Comparison of ENCODE assay signal across 31 cellular contexts in the genomic region with DNA sequence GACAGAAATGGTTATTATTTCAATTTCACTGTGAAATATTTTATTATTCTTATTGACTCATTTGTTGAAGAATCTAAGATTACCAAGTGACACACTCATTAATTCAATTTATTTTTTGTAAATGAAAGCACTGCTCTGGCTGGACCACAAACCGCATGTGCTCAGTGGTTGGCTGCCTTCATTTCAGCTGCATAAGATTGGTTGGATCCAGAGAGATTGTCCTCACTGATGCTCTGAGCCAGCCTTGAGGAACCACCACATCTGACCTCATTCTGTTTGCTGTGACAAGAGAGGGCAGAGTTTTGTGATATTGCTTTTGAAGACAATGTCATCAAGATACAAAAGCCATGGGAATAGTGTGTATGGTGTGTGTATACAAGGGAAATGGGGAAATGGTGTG.
"Had no signal": no experiment of that assay in that cellular context is flagged by ENCODE, and none has a peak within 500 bp of the region (broad histone marks: within the 10 kb centered on the region; RNA-seq: fewer than 3 reads in every experiment).

No MANE protein-coding gene starts in this region.

- DNase-seq: activated effector memory CD4-positive, alpha-beta T cell treated with anti-CD3 and anti-CD28 coated beads, Interleukin-2, amount 50 U/mL, for 16 hours; activated effector memory CD4-positive, alpha-beta T cell treated with Interleukin-2 at 50 U/mL for 16 hours; activated gamma-delta T cell; activated gamma-delta T cell treated with Interleukin-2 at 50 U/mL for 16 hours; activated naive CD4-positive, alpha-beta T cell; activated naive CD4-positive, alpha-beta T cell treated with anti-CD3 and anti-CD28 coated beads for 36 hours; activated naive CD4-positive, alpha-beta T cell treated with anti-CD3 and anti-CD28 coated beads, Interleukin-2, amount 10 ng/mL, durations not matched to agents 7 days and 5 days; activated naive CD4-positive, alpha-beta T cell treated with anti-CD3 and anti-CD28 coated beads, Interleukin-2, amount 50 U/mL, for 16 hours; activated naive CD4-positive, alpha-beta T cell treated with Interleukin-2 at 50 U/mL for 16 hours; activated naive CD8-positive, alpha-beta T cell treated with anti-CD3 and anti-CD28 coated beads for 36 hours; activated naive CD8-positive, alpha-beta T cell treated with anti-CD3 and anti-CD28 coated beads, Interleukin-2, amount 10 ng/mL, durations not matched to agents 7 days and 5 days; activated naive CD8-positive, alpha-beta T cell treated with anti-CD3 and anti-CD28 coated beads, Interleukin-2, amount 50 U/mL, for 24 hours; activated T-cell treated with anti-CD3 and anti-CD28 coated beads, Interleukin-2, amount 50 U/mL, for 24 hours; activated T-cell treated with anti-CD3 and anti-CD28 coated beads, Interleukin-2, amount 50 U/mL, for 4 hours; activated T-cell treated with anti-CD3 and anti-CD28 coated beads, Interleukin-2, amount 50 U/mL, for 48 hours; activated T-cell treated with anti-CD3 and anti-CD28 coated beads, Interleukin-2, amount 50 U/mL, for 72 hours; adrenal gland; amniotic stem cell; amygdala; anterior cingulate cortex; aorta; body of pancreas; brain microvascular endothelial cell; caudate nucleus; central memory CD4-positive, alpha-beta T cell; cerebellar nuclear complex had no signal

- H3K4me3 ChIP-seq: adrenal gland, ascending aorta, body of pancreas, breast epithelium, cardiac muscle cell had no signal

- H3K36me3 ChIP-seq: adrenal gland, ascending aorta, brain microvascular endothelial cell, breast epithelium, cardiac muscle cell had no signal

- H3K4me1 ChIP-seq: adrenal gland, ascending aorta, body of pancreas, breast epithelium had no signal

- H3K27ac ChIP-seq: adrenal gland, ascending aorta, body of pancreas, brain microvascular endothelial cell, breast epithelium, cardiac muscle cell had no signal

- ATAC-seq: activated naive CD4-positive, alpha-beta T cell treated with anti-CD3 and anti-CD28 coated beads, Interleukin-2, amount 50 U/mL, for 72 hours; activated naive CD8-positive, alpha-beta T cell treated with anti-CD3 and anti-CD28 coated beads, Interleukin-2, amount 50 U/mL, for 24 hours; activated T-cell treated with anti-CD3 and anti-CD28 coated beads, Interleukin-2, amount 50 U/mL, for 4 hours; activated T-cell treated with anti-CD3 and anti-CD28 coated beads, Interleukin-2, amount 50 U/mL, for 72 hours; activated T-helper 17 cell treated with anti-CD3 and anti-CD28 coated beads, Interleukin-2, amount 50 U/mL, for 72 hours; body of pancreas had no signal

- H3K27me3 ChIP-seq: adrenal gland, ascending aorta, body of pancreas, brain microvascular endothelial cell, breast epithelium, cardiac muscle cell had no signal

- H3K9me3 ChIP-seq: adrenal gland, ascending aorta, body of pancreas, breast epithelium had no signal
